ENCODE assay signal across 20 cellular contexts in the genomic region with DNA sequence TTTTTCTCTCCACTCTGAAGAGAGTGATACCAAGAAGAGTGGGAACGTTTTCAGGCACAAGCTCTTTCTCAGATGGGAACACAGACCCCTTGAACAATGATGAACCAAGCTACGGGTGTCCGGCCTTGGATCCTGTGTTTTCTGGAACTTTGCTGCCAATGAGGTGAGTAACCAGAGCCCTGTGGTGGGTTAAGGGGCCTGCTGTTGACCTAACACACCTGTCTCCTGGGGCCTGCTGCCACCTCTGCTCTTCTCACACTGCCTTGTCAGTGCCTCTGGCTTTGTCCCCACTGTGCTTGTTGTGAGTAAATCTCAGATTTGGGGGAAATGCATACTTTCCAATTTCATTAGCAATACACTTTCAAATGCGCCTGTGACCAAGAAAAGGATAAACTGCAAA. TPM values are rescaled to one million over a fixed set of nuclear protein-coding genes. Genes with fewer than 3 reads are reported as not detected.
"Had no signal": no experiment of that assay in that cellular context is flagged by ENCODE, and none has a peak within 500 bp of the region (broad histone marks: within the 10 kb centered on the region; RNA-seq: fewer than 3 reads in every experiment).

No MANE protein-coding gene starts in this region.

- H3K36me3 ChIP-seq: cardiac muscle cell, uterus had no signal

- H3K4me3 ChIP-seq: cardiac muscle cell, left lung, pancreas, thyroid gland, uterus had no signal

- ATAC-seq: activated CD4-positive, alpha-beta T cell treated with anti-CD3 and anti-CD28 coated beads for 36 hours; left lung; natural killer cell; pancreas had no signal

- H3K9me3 ChIP-seq: left lung, pancreas, thyroid gland, uterus had no signal

- DNase-seq: activated CD4-positive, alpha-beta T cell treated with anti-CD3 and anti-CD28 coated beads for 36 hours; activated CD4-positive, alpha-beta T cell treated with anti-CD3 and anti-CD28 coated beads, Interleukin-2, amount 50 U/mL, for 48 hours; activated T-cell treated with anti-CD3 and anti-CD28 coated beads for 4 hours; dermis blood vessel endothelial cell; effector memory CD4-positive, alpha-beta T cell; foreskin fibroblast; hypothalamus; kidney; left lung; mesenchymal stem cell; natural killer cell; pancreas; stimulated activated CD4-positive, alpha-beta T cell treated with anti-CD3 and anti-CD28 coated beads, Interleukin-1b, Interleukin-23, amount 100 ng/mL, for 48 hours; stimulated activated naive CD4-positive, alpha-beta T cell treated with Interleukin-2 at 50 U/mL for 16 hours; SW 1271; thyroid gland; uterus had no signal

- H3K4me1 ChIP-seq: pancreas, thyroid gland, uterus had no signal

- H3K27me3 Mint-ChIP-seq: activated CD4-positive, alpha-beta T cell treated with anti-CD3 and anti-CD28 coated beads for 36 hours; activated naive CD8-positive, alpha-beta T cell had no signal

- H3K27ac ChIP-seq: cardiac muscle cell, left lung, pancreas, thyroid gland had no signal

- H3K27ac Mint-ChIP-seq: activated CD4-positive, alpha-beta T cell treated with anti-CD3 and anti-CD28 coated beads for 36 hours; activated naive CD8-positive, alpha-beta T cell; activated T-helper 1 cell treated with anti-CD3 and anti-CD28 coated beads, Interleukin-12 subunit alpha, Interleukin-12 subunit beta, Interleukin-2, Interleukin-4 antibody, amounts not matched to agents 30 ng/mL and 10 ng/mL and 1 ng/mL, durations not matched to agents 14 hours and 24 hours and 36 hours; natural killer cell had no signal

- H3K27me3 ChIP-seq: cardiac muscle cell, left lung, pancreas, thyroid gland, uterus had no signal

- H3K4me1 Mint-ChIP-seq: natural killer cell had no signal

- H3K4me3 Mint-ChIP-seq: activated CD4-positive, alpha-beta T cell treated with anti-CD3 and anti-CD28 coated beads for 36 hours; activated naive CD8-positive, alpha-beta T cell; activated T-helper 1 cell treated with anti-CD3 and anti-CD28 coated beads, Interleukin-12 subunit alpha, Interleukin-12 subunit beta, Interleukin-2, Interleukin-4 antibody, amounts not matched to agents 30 ng/mL and 10 ng/mL and 1 ng/mL, durations not matched to agents 14 hours and 24 hours and 36 hours; natural killer cell had no signal

- H3K36me3 Mint-ChIP-seq: activated naive CD8-positive, alpha-beta T cell; natural killer cell had no signal

RNA-seq across cellular contexts. Expression of a gene that starts 1.4 kb away (rescaled TPM):
- total RNA-seq: activated T-helper 1 cell treated with anti-CD3 and anti-CD28 coated beads, Interleukin-12 subunit alpha, Interleukin-12 subunit beta, Interleukin-2, Interleukin-4 antibody, amounts not matched to agents 30 ng/mL and 10 ng/mL and 1 ng/mL, durations not matched to agents 14 hours and 24 hours and 36 hours had no signal
